ENCODE assay signal across 8 cellular contexts in the genomic region with DNA sequence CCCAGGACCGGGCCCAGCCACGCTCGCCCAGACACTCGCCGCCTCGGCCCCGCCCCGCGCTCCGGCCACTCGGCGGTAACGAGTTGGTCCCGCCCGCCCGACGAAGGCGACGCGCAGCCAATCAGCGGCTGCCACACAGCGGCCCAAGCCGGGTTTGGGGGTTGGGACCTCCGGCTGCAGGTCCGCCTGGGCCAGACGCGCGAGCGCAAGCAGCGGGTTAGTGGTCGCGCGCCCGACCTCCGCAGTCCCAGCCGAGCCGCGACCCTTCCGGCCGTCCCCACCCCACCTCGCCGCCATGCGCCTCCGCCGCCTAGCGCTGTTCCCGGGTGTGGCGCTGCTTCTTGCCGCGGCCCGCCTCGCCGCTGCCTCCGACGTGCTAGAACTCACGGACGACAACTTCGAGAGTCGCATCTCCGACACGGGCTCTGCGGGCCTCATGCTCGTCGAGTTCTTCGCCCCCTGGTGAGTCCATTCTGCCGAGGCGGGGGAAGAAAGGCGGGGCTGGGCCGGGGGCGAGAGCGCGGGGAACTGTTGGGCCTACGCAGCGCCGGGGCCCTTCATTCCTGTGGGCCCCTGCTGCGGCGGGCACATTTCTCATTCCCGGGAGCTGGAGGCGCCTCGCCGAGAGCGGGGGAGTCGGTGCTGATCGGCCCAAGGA. TPM values are rescaled to one million over a fixed set of nuclear protein-coding genes. Genes with fewer than 3 reads are reported as not detected.
DNase-seq lines count a peak whose midpoint lies in the region; ATAC-seq, FAIRE-seq and TF ChIP-seq lines count a peak whose summit lies in the region.
"Not testable (repeated sequence)": the region's sequence is repeated elsewhere in the genome, so short reads cannot be mapped to it uniquely, and the experiment has no call there.

A gene (plus strand): TSS at position 194 of the 658 bp plus-strand sequence. CDS start 102 bp downstream, at position 296.

- POLR2A ChIA-PET in activated CD4-positive, alpha-beta memory T cell treated with anti-CD3 and anti-CD28 coated beads, Interleukin-2, amount 10 ng/mL, durations not matched to agents 7 days and 5 days (lab: Charles Lee): interaction anchor here (0.7 to 2.6 kb wide), 16 partner anchors 9 to 1138 kb away, joined by 3 to 15 read pairs (median 4); a partner anchor contains a TSS
- POLR2A ChIA-PET in HepG2 (lab: Yijun Ruan, JAX): interaction anchor here (0.6 to 2.1 kb wide), 8 partner anchors 9 to 304 kb away, joined by 3 to 8 read pairs (median 4); a partner anchor contains a TSS

- not testable (repeated sequence) for TF ChIP-seq EP300 in HepG2 (IDR thresholded peaks at IDR 0.05; ENCODE audit: low read depth in 2 of 2, low read length in 2 of 2)
- peak; percentile 40; the same call in 1 of the 2 replicates for TF ChIP-seq EP300 in HepG2 (CRISPR knock-in tag; IDR thresholded peaks at IDR 0.05; ENCODE audit: borderline replicate concordance)

- peak within 1 kb of the TSS; percentile 94 for H3K4me3 Mint-ChIP-seq in activated CD4-positive, alpha-beta memory T cell treated with anti-CD3 and anti-CD28 coated beads, Interleukin-2, amount 10 ng/mL, durations not matched to agents 7 days and 5 days

- H3K27ac ChIP-seq in C4-2B: peak within 1 kb of the TSS; percentile 96
- H3K27ac ChIP-seq in HepG2 (ENCODE audit: extremely low read length, insufficient read depth, low read length): peak within 1 kb of the TSS; percentile 85

- peak within 1 kb of the TSS; percentile 91 for H3K27ac Mint-ChIP-seq in activated CD4-positive, alpha-beta memory T cell treated with anti-CD3 and anti-CD28 coated beads, Interleukin-2, amount 10 ng/mL, durations not matched to agents 7 days and 5 days

- H3K4me1 ChIP-seq in HepG2 (ENCODE audit: insufficient read depth, low read length): peaks cover 37% of the 10 kb centered on the region

- in situ Hi-C loops in HepG2 (cut with HindIII; ENCODE audit: extremely low pct_ligation_motif_present, low pct_unique_long_range_greater_than_20kb): not testable (repeated sequence)

- H3K36me3 Mint-ChIP-seq in activated CD4-positive, alpha-beta memory T cell treated with anti-CD3 and anti-CD28 coated beads, Interleukin-2, amount 10 ng/mL, durations not matched to agents 7 days and 5 days (ENCODE audit: low read depth): peaks cover 15% of the 10 kb centered on the region

- not testable (repeated sequence) for TF ChIP-seq CTCF in C4-2B (conservative IDR thresholded peaks at IDR 0.05); HepG2 (CRISPR knock-in tag; IDR thresholded peaks at IDR 0.05)

- H3K36me3 ChIP-seq in HepG2 (replicated peaks in 1 of 2; ENCODE audit: control insufficient read depth in 1 of 2, insufficient read depth in 2 of 2, low read length in 2 of 2): not testable (repeated sequence)

- peak within 1 kb of the TSS; percentile 88 for H3K9ac ChIP-seq in HepG2 (ENCODE audit: insufficient read depth, low read depth, low read length)

- CTCF ChIA-PET in activated CD4-positive, alpha-beta memory T cell treated with anti-CD3 and anti-CD28 coated beads, Interleukin-2, amount 10 ng/mL, durations not matched to agents 7 days and 5 days (lab: Charles Lee): interaction anchor here (0.9 to 1.4 kb wide), 5 partner anchors 23 to 521 kb away, joined by 3 to 4 read pairs (median 3); no protein-coding TSS in a partner anchor
- CTCF ChIA-PET in HepG2 (lab: Yijun Ruan, JAX; ENCODE audit: low intra/inter-chr PET ratio, low total read pairs): not testable (repeated sequence)

- H3K27me3 ChIP-seq in HepG2 (ENCODE audit: control insufficient read depth in 1 of 2, insufficient read depth in 2 of 2, low read length in 2 of 2): not testable (repeated sequence)

- H3K4me3 ChIP-seq in HepG2 (replicated peaks in 1 of 3; ENCODE audit: insufficient read depth in 1 of 3, low read depth in 2 of 3, low read length in 3 of 3): peak within 1 kb of the TSS; percentile 73 to 91 (median 85)

- peaks cover 46% of the 10 kb centered on the region for H3K79me2 ChIP-seq in HepG2 (ENCODE audit: insufficient read depth, low read length)

- TF ChIP-seq POLR2A in HepG2 (IDR thresholded peaks at IDR 0.05; ENCODE audit: insufficient read depth in 1 of 2, low read depth in 2 of 2, low read length in 2 of 2): peak; percentile 85 to 94

- not testable (repeated sequence) for H3K9me3 Mint-ChIP-seq in activated CD4-positive, alpha-beta memory T cell treated with anti-CD3 and anti-CD28 coated beads, Interleukin-2, amount 10 ng/mL, durations not matched to agents 7 days and 5 days

- H3K4me1 Mint-ChIP-seq in activated CD4-positive, alpha-beta memory T cell treated with anti-CD3 and anti-CD28 coated beads, Interleukin-2, amount 10 ng/mL, durations not matched to agents 7 days and 5 days: peaks cover 32% of the 10 kb centered on the region

- BruUV-seq in HepG2 (replicated peaks; lab: Mats Ljungman, UMichigan): not testable (repeated sequence)

- H3K4me2 ChIP-seq in HepG2 (ENCODE audit: low read depth, low read length): peak within 1 kb of the TSS; percentile 81

- not testable (repeated sequence) for H3K27me3 Mint-ChIP-seq in activated CD4-positive, alpha-beta memory T cell treated with anti-CD3 and anti-CD28 coated beads, Interleukin-2, amount 10 ng/mL, durations not matched to agents 7 days and 5 days

- FAIRE-seq in HepG2 (lab: Jason Lieb, UNC): not testable (repeated sequence)

- intact Hi-C loops in HepG2 (cut with micrococcal nuclease; ENCODE audit: unreplicated experiment): not testable (repeated sequence)

- peaks cover 23% of the 10 kb centered on the region for H4K20me1 ChIP-seq in HepG2 (ENCODE audit: insufficient read depth, low read length)

- 17% methylated on average over 15 of the region's 84 CpGs for WGBS in HepG2 (ENCODE audit: low lambda C conversion rate)

- peak; percentile 69 for ATAC-seq in GM19395 (IDR thresholded peaks at IDR 0.05; ENCODE audit: unreplicated experiment)
- ATAC-seq in HG03521 (IDR thresholded peaks at IDR 0.05; ENCODE audit: unreplicated experiment): peak; percentile 80
- peak; percentile 97 for ATAC-seq in HepG2

- not testable (repeated sequence) for H3K9me3 ChIP-seq in HepG2 (ENCODE audit: low read length)

- H2AFZ ChIP-seq in HepG2 (ENCODE audit: low read length): not testable (repeated sequence)

- DNase-seq in NCI-H82 (lab: John Stamatoyannopoulos, UW) (peak; percentile 93), dermis microvascular lymphatic vessel endothelial cell (ENCODE audit: low read depth in 2 of 2) (peak; percentile 78 to 96), HepG2 (ENCODE audit: low spot score) (peak; percentile 84)
- DNase-seq in activated CD4-positive, alpha-beta memory T cell treated with anti-CD3 and anti-CD28 coated beads, Interleukin-2, amount 10 ng/mL, durations not matched to agents 7 days and 5 days: peak; percentile 89
- DNase-seq in stimulated activated CD4-positive, alpha-beta T cell treated with anti-CD3 and anti-CD28 coated beads, Interleukin-2, amount 100 ng/mL, for 4 hours (ENCODE audit: low read depth): peak; percentile 75

- not testable (repeated sequence) for TF ChIP-seq RAD21 in HepG2 (CRISPR knock-in tag; IDR thresholded peaks at IDR 0.05)

TF ChIP-seq in HepG2, 621 proteins besides CTCF, POLR2A, EP300 and RAD21 (continues in another document):
- TF ChIP-seq ZBTB38 (CRISPR knock-in tag; IDR thresholded peaks at IDR 0.05) (peak; percentile 86), MXD4 (CRISPR knock-in tag; IDR thresholded peaks at IDR 0.05) (peak; percentile 62)
- TF ChIP-seq, protein P1, sequence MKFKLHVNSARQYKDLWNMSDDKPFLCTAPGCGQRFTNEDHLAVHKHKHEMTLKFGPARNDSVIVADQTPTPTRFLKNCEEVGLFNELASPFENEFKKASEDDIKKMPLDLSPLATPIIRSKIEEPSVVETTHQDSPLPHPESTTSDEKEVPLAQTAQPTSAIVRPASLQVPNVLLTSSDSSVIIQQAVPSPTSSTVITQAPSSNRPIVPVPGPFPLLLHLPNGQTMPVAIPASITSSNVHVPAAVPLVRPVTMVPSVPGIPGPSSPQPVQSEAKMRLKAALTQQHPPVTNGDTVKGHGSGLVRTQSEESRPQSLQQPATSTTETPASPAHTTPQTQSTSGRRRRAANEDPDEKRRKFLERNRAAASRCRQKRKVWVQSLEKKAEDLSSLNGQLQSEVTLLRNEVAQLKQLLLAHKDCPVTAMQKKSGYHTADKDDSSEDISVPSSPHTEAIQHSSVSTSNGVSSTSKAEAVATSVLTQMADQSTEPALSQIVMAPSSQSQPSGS (CRISPR knock-in tag; IDR thresholded peaks at IDR 0.05): 0 out of 2 replicates have a peak, but pooled peaks have one; percentile 32

RNA-seq across cellular contexts. Expression of the gene that starts here (rescaled TPM):
- total RNA-seq in activated CD4-positive, alpha-beta memory T cell treated with anti-CD3 and anti-CD28 coated beads, Interleukin-2, amount 10 ng/mL, durations not matched to agents 7 days and 5 days: 100 to 1,000 TPM; 290 TPM
- total RNA-seq in dermis microvascular lymphatic vessel endothelial cell: 114 and 146 TPM in 2 replicates
- 210 and 433 TPM in 2 replicates for total RNA-seq in HepG2 (2016; rRNA removed; fragmentation: Illumina TruSeq; extraction: Trizol)
- total RNA-seq in HepG2 (2016; cell fraction: cytosol; rRNA removed; fragmentation: Illumina TruSeq; extraction: Trizol; ENCODE audit: low read depth): 12.7 and 13.8 TPM in 2 replicates
- total RNA-seq in HepG2 (2016; cell fraction: insoluble cytoplasmic fraction; rRNA removed; fragmentation: Illumina TruSeq; extraction: Trizol): 183 and 445 TPM in 2 replicates
- 33.7 and 42.9 TPM in 2 replicates for total RNA-seq in HepG2 (2016; cell fraction: membrane; rRNA removed; fragmentation: Illumina TruSeq; extraction: Trizol)
- total RNA-seq in HepG2 (2016; cell fraction: nucleus; rRNA removed; fragmentation: Illumina TruSeq; extraction: Trizol): 353 and 410 TPM in 2 replicates
- polyA plus RNA-seq in HepG2 (2011; rRNA removed): 198 and 238 TPM in 2 replicates
- 75.2 and 130 TPM in 2 replicates for polyA plus RNA-seq in HepG2 (2011; cell fraction: cytosol; rRNA removed)
- polyA plus RNA-seq in HepG2 (2011; cell fraction: nucleus; rRNA removed): 59.8 and 75.6 TPM in 2 replicates
- polyA plus RNA-seq in HepG2 (2012): 499 and 545 TPM in 2 replicates
- 29.1 and 30.8 TPM in 2 replicates for polyA plus RNA-seq in HepG2 (2016; cell fraction: cytosol; fragmentation: Illumina TruSeq; extraction: Trizol; ENCODE audit: low read depth)
- 242 and 258 TPM in 2 replicates for polyA plus RNA-seq in HepG2 (2016; cell fraction: insoluble cytoplasmic fraction; fragmentation: Illumina TruSeq; extraction: Trizol; ENCODE audit: low read depth)
- polyA plus RNA-seq in HepG2 (2016; cell fraction: membrane; fragmentation: Illumina TruSeq; extraction: Trizol; ENCODE audit: low read depth): 44.4 and 48.4 TPM in 2 replicates
- polyA plus RNA-seq in HepG2 (2016; cell fraction: nucleus; fragmentation: Illumina TruSeq; extraction: Trizol; ENCODE audit: insufficient read depth, low read depth): 667 and 733 TPM in 2 replicates
- polyA minus RNA-seq in HepG2 (2011; rRNA and poly(A)+ RNA removed; ENCODE audit: low replicate concordance): 14.8 and 51.5 TPM in 2 replicates
- 101 and 125 TPM in 2 replicates for polyA minus RNA-seq in HepG2 (2011; cell fraction: cytosol; rRNA and poly(A)+ RNA removed)
- 36.3 and 49.1 TPM in 2 replicates for polyA minus RNA-seq in HepG2 (2011; cell fraction: nucleus; rRNA and poly(A)+ RNA removed)

Comparison
In these comparisons a context has a peak if more than half of its experiments do, and no peak if none do; other contexts are left out.
1. Peak in every context shown above with its lines: DNase-seq, ATAC-seq, H3K4me3 ChIP-seq and H3K27ac ChIP-seq.